In genomic region chr12:18982226-18982949, GRCh38 we compare ENCODE assay signal across 28 cellular contexts.
DNase-seq lines count a peak whose midpoint lies in the region; ATAC-seq, FAIRE-seq and TF ChIP-seq lines count a peak whose summit lies in the region.
"Had no signal": no experiment of that assay in that cellular context is flagged by ENCODE, and none has a peak within 500 bp of the region (broad histone marks: within the 10 kb centered on the region; RNA-seq: fewer than 3 reads in every experiment).

No MANE protein-coding gene starts in this region.

- RAD21 ChIA-PET in GM12878 (lab: Charles Lee; ENCODE audit: unreplicated experiment) = no interaction called here

- FAIRE-seq in GM12878 (lab: Jason Lieb, UNC) = no peak
- FAIRE-seq: endometrium had no signal

- H3K9me3 ChIP-seq in GM12878 (replicated peaks; ENCODE audit: control insufficient read depth, insufficient read depth, low read length) = no peaks in the 10 kb centered on the region
- H3K9me3 ChIP-seq: neutrophil, uterus had no signal

- DNase-seq in GM12878 (ENCODE audit: low read depth, low spot score) (no peak), SKM-1 (lab: John Stamatoyannopoulos, UW; ENCODE audit: unreplicated experiment) (no peak), CD14-positive monocyte (ENCODE audit: low spot score) (no peak)
- no peak for DNase-seq in activated T-helper 1 cell treated with anti-CD3 and anti-CD28 coated beads, Interleukin-12 subunit alpha, Interleukin-12 subunit beta, Interleukin-2, Interleukin-4 antibody, amounts not matched to agents 30 ng/mL and 10 ng/mL and 1 ng/mL, durations not matched to agents 14 hours and 24 hours and 36 hours (ENCODE audit: low spot score)
- DNase-seq: activated CD4-positive, alpha-beta T cell treated with anti-CD3 and anti-CD28 coated beads for 1 hour; activated T-cell treated with anti-CD3 and anti-CD28 coated beads, Interleukin-2, amount 50 U/mL, for 48 hours; aorta; Calu3; caudate nucleus; glutamatergic neuron; kidney glomerular epithelial cell; NCI-H1092 treated with DMSO at 0.1 percent for 48 hours; NCI-H1930; NCI-H2227 treated with DMSO at 0.1 percent for 48 hours; NCI-H774; psoas muscle; substantia nigra; uterus had no signal

- H3K4me3 ChIP-seq in GM12878 = no peak overlapping the region
- H3K4me3 ChIP-seq: BLaER1 treated with 17β-estradiol and CSF1 and Interleukin-3, amounts not matched to agents 10 nM and 100 nM; psoas muscle; uterus had no signal

- no peak for TF ChIP-seq EP300 in GM12878 (IDR thresholded peaks at IDR 0.05; ENCODE audit: borderline replicate concordance in 1 of 2, control insufficient read depth in 1 of 2, low read depth in 2 of 2, low read length in 2 of 2)

- no peak overlapping the region for H3K27ac ChIP-seq in GM12878 (ENCODE audit: control insufficient read depth, insufficient read depth)
- H3K27ac ChIP-seq: BLaER1 treated with 17β-estradiol and CSF1 and Interleukin-3, amounts not matched to agents 10 nM and 100 nM; neutrophil; psoas muscle; uterus had no signal

- no peak for TF ChIP-seq RAD21 in GM12878 (IDR thresholded peaks at IDR 0.05; ENCODE audit: insufficient read depth, low read depth, low read length)

- intact Hi-C loops in GM12878 (cut with micrococcal nuclease; ENCODE audit: unreplicated experiment) = no loop called here
- intact Hi-C loops in CD14-positive monocyte (cut with micrococcal nuclease) = no loop called here
- intact Hi-C loops in activated T-helper 1 cell treated with anti-CD3 and anti-CD28 coated beads, Interleukin-12 subunit alpha, Interleukin-12 subunit beta, Interleukin-2, Interleukin-4 antibody, amounts not matched to agents 30 ng/mL and 10 ng/mL and 1 ng/mL, durations not matched to agents 14 hours and 24 hours and 36 hours (cut with micrococcal nuclease) = no loop called here

- SMC1A ChIA-PET in GM12878 (lab: Charles Lee; ENCODE audit: uncharacterized antibody, unreplicated experiment) = interaction anchor here (0.6 kb wide), 1 partner anchor 15 kb away, joined by 3 read pairs; no protein-coding TSS in a partner anchor

- peaks cover under 1 to 19% (median 5%) of the 10 kb centered on the region in 7 donors for H3K9me3 Mint-ChIP-seq in CD14-positive monocyte
- peaks cover 7% of the 10 kb centered on the region for H3K9me3 Mint-ChIP-seq in activated T-helper 1 cell treated with anti-CD3 and anti-CD28 coated beads, Interleukin-12 subunit alpha, Interleukin-12 subunit beta, Interleukin-2, Interleukin-4 antibody, amounts not matched to agents 30 ng/mL and 10 ng/mL and 1 ng/mL, durations not matched to agents 14 hours and 24 hours and 36 hours

- H3K36me3 Mint-ChIP-seq in CD14-positive monocyte = no peaks in the 10 kb centered on the region
- H3K36me3 Mint-ChIP-seq in activated T-helper 1 cell treated with anti-CD3 and anti-CD28 coated beads, Interleukin-12 subunit alpha, Interleukin-12 subunit beta, Interleukin-2, Interleukin-4 antibody, amounts not matched to agents 30 ng/mL and 10 ng/mL and 1 ng/mL, durations not matched to agents 14 hours and 24 hours and 36 hours (ENCODE audit: low read depth) = no peaks in the 10 kb centered on the region

- H3K27me3 Mint-ChIP-seq in CD14-positive monocyte (ENCODE audit: low read depth in 3 of 3) = no peaks in the 10 kb centered on the region
- no peaks in the 10 kb centered on the region for H3K27me3 Mint-ChIP-seq in activated T-helper 1 cell treated with anti-CD3 and anti-CD28 coated beads, Interleukin-12 subunit alpha, Interleukin-12 subunit beta, Interleukin-2, Interleukin-4 antibody, amounts not matched to agents 30 ng/mL and 10 ng/mL and 1 ng/mL, durations not matched to agents 14 hours and 24 hours and 36 hours (ENCODE audit: insufficient read depth)
- H3K27me3 Mint-ChIP-seq: dendritic cell treated with granulocyte-macrophage colony-stimulating factor and Interleukin-4, amounts not matched to agents 40 ng/mL and 50 ng/mL, for 4 days had no signal

- peak; percentile 47 for ATAC-seq in GM18861 (IDR thresholded peaks at IDR 0.05; ENCODE audit: unreplicated experiment)
- peak; percentile 63 for ATAC-seq in GM21423 (IDR thresholded peaks at IDR 0.05; ENCODE audit: unreplicated experiment)
- ATAC-seq in HG03159 (IDR thresholded peaks at IDR 0.05; ENCODE audit: unreplicated experiment) = peak; percentile 73
- peak; percentile 83 for ATAC-seq in GM12878
- ATAC-seq in HG03460 (IDR thresholded peaks at IDR 0.05; ENCODE audit: unreplicated experiment) = no peak
- ATAC-seq: activated naive CD4-positive, alpha-beta T cell treated with anti-CD3 and anti-CD28 coated beads, Interleukin-2, amount 50 U/mL, for 72 hours; HCT116; psoas muscle had no signal

- BruUV-seq in GM12878 (replicated peaks; lab: Mats Ljungman, UMichigan) = no TSS peak

- H3K27ac Mint-ChIP-seq in CD14-positive monocyte = no peak overlapping the region
- no peak overlapping the region for H3K27ac Mint-ChIP-seq in activated T-helper 1 cell treated with anti-CD3 and anti-CD28 coated beads, Interleukin-12 subunit alpha, Interleukin-12 subunit beta, Interleukin-2, Interleukin-4 antibody, amounts not matched to agents 30 ng/mL and 10 ng/mL and 1 ng/mL, durations not matched to agents 14 hours and 24 hours and 36 hours
- H3K27ac Mint-ChIP-seq: activated naive CD4-positive, alpha-beta T cell treated with anti-CD3 and anti-CD28 coated beads, Interleukin-2, amount 50 U/mL, for 72 hours; dendritic cell treated with granulocyte-macrophage colony-stimulating factor and Interleukin-4, amounts not matched to agents 40 ng/mL and 50 ng/mL, for 4 days had no signal

- CTCF ChIA-PET in GM12878 (lab: Yijun Ruan, JAX) = no interaction called here

- no peaks in the 10 kb centered on the region for H3K79me2 ChIP-seq in GM12878 (ENCODE audit: control insufficient read depth, insufficient read depth, low read length)

- no peaks in the 10 kb centered on the region for H3K4me1 Mint-ChIP-seq in CD14-positive monocyte
- H3K4me1 Mint-ChIP-seq in activated T-helper 1 cell treated with anti-CD3 and anti-CD28 coated beads, Interleukin-12 subunit alpha, Interleukin-12 subunit beta, Interleukin-2, Interleukin-4 antibody, amounts not matched to agents 30 ng/mL and 10 ng/mL and 1 ng/mL, durations not matched to agents 14 hours and 24 hours and 36 hours (ENCODE audit: low read depth) = no peaks in the 10 kb centered on the region

- no peaks in the 10 kb centered on the region for H3K36me3 ChIP-seq in GM12878 (ENCODE audit: control insufficient read depth in 2 of 2, insufficient read depth in 2 of 2, low read length in 1 of 2)
- H3K36me3 ChIP-seq: BLaER1 treated with 17β-estradiol and CSF1 and Interleukin-3, amounts not matched to agents 10 nM and 100 nM; neutrophil; uterus had no signal

- TF ChIP-seq CTCF in GM12878 (IDR thresholded peaks at IDR 0.05 in 2 of 3, conservative IDR thresholded peaks at IDR 0.05 in 1 of 3; ENCODE audit: control insufficient read depth in 2 of 3, extremely low read depth in 1 of 3, insufficient read depth in 1 of 3, low read depth in 3 of 3, low read length in 3 of 3) = no peak
- no peak for TF ChIP-seq CTCF in CD14-positive monocyte (IDR thresholded peaks at IDR 0.05)

- H3K4me1 ChIP-seq in GM12878 (ENCODE audit: control insufficient read depth, insufficient read depth, low read length) = no peaks in the 10 kb centered on the region
- H3K4me1 ChIP-seq: BLaER1 treated with 17β-estradiol and CSF1 and Interleukin-3, amounts not matched to agents 10 nM and 100 nM; psoas muscle; uterus had no signal

- H3K27me3 ChIP-seq in GM12878 (replicated peaks in 1 of 2; ENCODE audit: control insufficient read depth in 2 of 2, insufficient read depth in 2 of 2, low read length in 1 of 2) = no peaks in the 10 kb centered on the region
- H3K27me3 ChIP-seq: BLaER1 treated with 17β-estradiol and CSF1 and Interleukin-3, amounts not matched to agents 10 nM and 100 nM; neutrophil; uterus had no signal

- in situ Hi-C loops in GM12878 (cut with MboI) = no loop called here

- H3K9ac ChIP-seq in GM12878 (ENCODE audit: control insufficient read depth, insufficient read depth, low read length) = no peak overlapping the region
- H3K9ac ChIP-seq: BLaER1 treated with 17β-estradiol and CSF1 and Interleukin-3, amounts not matched to agents 10 nM and 100 nM had no signal

- H3K4me3 Mint-ChIP-seq in CD14-positive monocyte = no peak overlapping the region
- no peak overlapping the region for H3K4me3 Mint-ChIP-seq in activated T-helper 1 cell treated with anti-CD3 and anti-CD28 coated beads, Interleukin-12 subunit alpha, Interleukin-12 subunit beta, Interleukin-2, Interleukin-4 antibody, amounts not matched to agents 30 ng/mL and 10 ng/mL and 1 ng/mL, durations not matched to agents 14 hours and 24 hours and 36 hours
- H3K4me3 Mint-ChIP-seq: dendritic cell treated with granulocyte-macrophage colony-stimulating factor and Interleukin-4, amounts not matched to agents 40 ng/mL and 50 ng/mL, for 4 days had no signal

- no peaks in the 10 kb centered on the region for H4K20me1 ChIP-seq in GM12878 (ENCODE audit: control insufficient read depth, insufficient read depth)
- H4K20me1 ChIP-seq: BLaER1 treated with 17β-estradiol and CSF1 and Interleukin-3, amounts not matched to agents 10 nM and 100 nM had no signal

- POLR2A ChIA-PET in GM12878 (lab: Charles Lee) = no interaction called here

- no peak overlapping the region for H3K4me2 ChIP-seq in GM12878 (ENCODE audit: control insufficient read depth, insufficient read depth)
- H3K4me2 ChIP-seq: BLaER1 treated with 17β-estradiol and CSF1 and Interleukin-3, amounts not matched to agents 10 nM and 100 nM had no signal

- H2AFZ ChIP-seq in GM12878 (ENCODE audit: control insufficient read depth, low read depth, low read length) = no peak overlapping the region

- no peak for TF ChIP-seq POLR2A in GM12878 (IDR thresholded peaks at IDR 0.05; ENCODE audit: low read depth, low read length)

- 27% methylated on average over 9 of the region's 9 CpGs for WGBS in GM12878 (ENCODE audit: insufficient coverage, insufficient replicate concordance, low lambda C conversion rate, missing lambda C conversion rate)

TF ChIP-seq in GM12878, 131 proteins besides CTCF, POLR2A, EP300 and RAD21 (continues in another document):
- TF ChIP-seq EED (IDR thresholded peaks at IDR 0.05; ENCODE audit: low read depth) (no peak), SKIL (IDR thresholded peaks at IDR 0.05; ENCODE audit: low read depth, poor library complexity, severe bottlenecking) (no peak)
